ENCODE assay signal across 10 cellular contexts in the genomic region with DNA sequence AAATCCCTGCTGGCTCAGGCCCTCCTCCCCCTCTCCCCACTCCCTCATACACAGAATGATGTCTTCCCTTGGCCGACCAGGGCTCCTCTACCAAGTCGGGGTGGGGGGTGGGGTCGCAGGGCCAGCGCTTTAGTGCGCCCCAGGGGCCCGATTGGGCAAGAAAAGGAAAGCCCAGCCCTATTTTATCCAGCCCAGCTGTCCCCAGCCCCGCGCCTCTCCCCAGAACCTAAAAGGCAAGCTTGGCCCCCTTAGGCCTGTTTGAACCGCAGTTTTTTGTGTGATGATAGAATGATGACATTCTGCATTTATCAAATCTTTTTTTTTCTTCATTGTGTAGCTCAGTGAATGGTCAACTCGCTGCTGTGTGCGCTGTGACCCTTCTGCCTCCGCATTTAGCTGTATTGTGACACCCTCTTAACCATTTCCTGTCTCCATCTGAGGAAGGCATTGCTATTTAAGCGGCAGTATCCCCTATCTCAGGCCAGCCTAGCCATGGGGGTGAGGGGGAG.
A peak's percentile ranks its signal among the peaks of the same experiment; 100 is the strongest.
DNase-seq lines count a peak whose midpoint lies in the region; ATAC-seq and TF ChIP-seq lines count a peak whose summit lies in the region.
"Had no signal": no experiment of that assay in that cellular context is flagged by ENCODE, and none has a peak within 500 bp of the region (broad histone marks: within the 10 kb centered on the region; RNA-seq: fewer than 3 reads in every experiment).

No MANE protein-coding gene starts in this region.

- H3K4me1 Mint-ChIP-seq in activated CD4-positive, alpha-beta T cell treated with anti-CD3 and anti-CD28 coated beads, Interleukin-2, amount 10 ng/mL, durations not matched to agents 7 days and 5 days, result peaks cover 40% of the 10 kb centered on the region
- H3K4me1 Mint-ChIP-seq in activated CD4-positive, alpha-beta memory T cell treated with anti-CD3 and anti-CD28 coated beads, Interleukin-2, amount 10 ng/mL, durations not matched to agents 7 days and 5 days, result peaks cover 65% of the 10 kb centered on the region

- peaks cover 46% of the 10 kb centered on the region for H3K27me3 ChIP-seq in iPS-20b (ENCODE audit: insufficient read depth, low read length)
- H3K27me3 ChIP-seq in testis, result no peaks in the 10 kb centered on the region
- H3K27me3 ChIP-seq: pancreas had no signal

- DNase-seq in activated CD4-positive, alpha-beta T cell treated with anti-CD3 and anti-CD28 coated beads, Interleukin-2, amount 10 ng/mL, durations not matched to agents 7 days and 5 days, result no peak
- DNase-seq in activated CD4-positive, alpha-beta T cell treated with anti-CD3 and anti-CD28 coated beads, Interleukin-2, amount 50 U/mL, for 1 hour, result no peak
- DNase-seq in activated CD4-positive, alpha-beta memory T cell treated with anti-CD3 and anti-CD28 coated beads, Interleukin-2, amount 10 ng/mL, durations not matched to agents 7 days and 5 days, result no peak
- DNase-seq in testis (peak; percentile 27), SW480 (ENCODE audit: low spot score) (no peak)
- DNase-seq: IMR-90, pancreas had no signal

- H3K4me3 Mint-ChIP-seq in activated CD4-positive, alpha-beta T cell treated with anti-CD3 and anti-CD28 coated beads, Interleukin-2, amount 10 ng/mL, durations not matched to agents 7 days and 5 days, result peak overlapping the region; percentile 79
- peak overlapping the region; percentile 84 for H3K4me3 Mint-ChIP-seq in activated CD4-positive, alpha-beta memory T cell treated with anti-CD3 and anti-CD28 coated beads, Interleukin-2, amount 10 ng/mL, durations not matched to agents 7 days and 5 days

- intact Hi-C loops in testis (cut with DNase I; ENCODE audit: low total_unique reads), result no loop called here

- TF ChIP-seq CTCF in testis (IDR thresholded peaks at IDR 0.05), result no peak

- H3K9me3 Mint-ChIP-seq in activated CD4-positive, alpha-beta T cell treated with anti-CD3 and anti-CD28 coated beads, Interleukin-2, amount 10 ng/mL, durations not matched to agents 7 days and 5 days, result no peaks in the 10 kb centered on the region
- H3K9me3 Mint-ChIP-seq in activated CD4-positive, alpha-beta memory T cell treated with anti-CD3 and anti-CD28 coated beads, Interleukin-2, amount 10 ng/mL, durations not matched to agents 7 days and 5 days, result no peaks in the 10 kb centered on the region

- no peak for ATAC-seq in HG03108 (IDR thresholded peaks at IDR 0.05; ENCODE audit: unreplicated experiment)
- ATAC-seq in GM21390 (IDR thresholded peaks at IDR 0.05; ENCODE audit: unreplicated experiment), result no peak

- H3K9ac ChIP-seq in iPS-20b (ENCODE audit: low read depth, low read length), result peak overlapping the region; percentile 73; the same call in 1 of the 2 replicates

- CTCF ChIA-PET in activated CD4-positive, alpha-beta T cell treated with anti-CD3 and anti-CD28 coated beads, Interleukin-2, amount 10 ng/mL, durations not matched to agents 7 days and 5 days (lab: Charles Lee), result no interaction called here
- CTCF ChIA-PET in activated CD4-positive, alpha-beta memory T cell treated with anti-CD3 and anti-CD28 coated beads, Interleukin-2, amount 10 ng/mL, durations not matched to agents 7 days and 5 days (lab: Charles Lee), result interaction anchor here (0.6 to 2.4 kb wide), 3 partner anchors 13 to 162 kb away, joined by 3 to 9 read pairs (median 6); a partner anchor contains a TSS

- H3K4me3 ChIP-seq in iPS-20b (ENCODE audit: low read length), result peak overlapping the region; percentile 82
- H3K4me3 ChIP-seq in testis, result peak overlapping the region in 1 of 2 donors; percentile 40

- peak overlapping the region; percentile 71 for H3K27ac Mint-ChIP-seq in activated CD4-positive, alpha-beta T cell treated with anti-CD3 and anti-CD28 coated beads, Interleukin-2, amount 10 ng/mL, durations not matched to agents 7 days and 5 days
- peak overlapping the region; percentile 75 for H3K27ac Mint-ChIP-seq in activated CD4-positive, alpha-beta memory T cell treated with anti-CD3 and anti-CD28 coated beads, Interleukin-2, amount 10 ng/mL, durations not matched to agents 7 days and 5 days

- H3K27ac ChIP-seq in iPS-20b (ENCODE audit: low read length), result no peak overlapping the region
- no peak overlapping the region for H3K27ac ChIP-seq in testis
- H3K27ac ChIP-seq: pancreas had no signal

- H3K4me1 ChIP-seq in iPS-20b (ENCODE audit: insufficient read depth, low read length) (peaks cover 30% of the 10 kb centered on the region), testis (no peaks in the 10 kb centered on the region)
- H3K4me1 ChIP-seq: pancreas had no signal

- peaks cover 74% of the 10 kb centered on the region for H3K27me3 Mint-ChIP-seq in activated CD4-positive, alpha-beta T cell treated with anti-CD3 and anti-CD28 coated beads, Interleukin-2, amount 10 ng/mL, durations not matched to agents 7 days and 5 days
- peaks cover 69% of the 10 kb centered on the region for H3K27me3 Mint-ChIP-seq in activated CD4-positive, alpha-beta memory T cell treated with anti-CD3 and anti-CD28 coated beads, Interleukin-2, amount 10 ng/mL, durations not matched to agents 7 days and 5 days

- H3K36me3 ChIP-seq in iPS-20b (ENCODE audit: insufficient read depth, low read depth, low read length), result no peaks in the 10 kb centered on the region
- H3K36me3 ChIP-seq in testis (ENCODE audit: low read depth, missing control alignments), result no peaks in the 10 kb centered on the region
- H3K36me3 ChIP-seq: pancreas had no signal

- H3K9me3 ChIP-seq in iPS-20b (ENCODE audit: insufficient read depth, low read depth, low read length) (no peaks in the 10 kb centered on the region), testis (no peaks in the 10 kb centered on the region)
- H3K9me3 ChIP-seq: pancreas had no signal

- 10 to 25% methylated on average over 13 of the region's 13 CpGs for WGBS in testis, 2 donors

- H3K36me3 Mint-ChIP-seq in activated CD4-positive, alpha-beta T cell treated with anti-CD3 and anti-CD28 coated beads, Interleukin-2, amount 10 ng/mL, durations not matched to agents 7 days and 5 days (ENCODE audit: low read depth), result peaks cover 5% of the 10 kb centered on the region
- peaks cover 7% of the 10 kb centered on the region for H3K36me3 Mint-ChIP-seq in activated CD4-positive, alpha-beta memory T cell treated with anti-CD3 and anti-CD28 coated beads, Interleukin-2, amount 10 ng/mL, durations not matched to agents 7 days and 5 days (ENCODE audit: low read depth)

- TF ChIP-seq POLR2A in testis (IDR thresholded peaks at IDR 0.05), result no peak

- POLR2A ChIA-PET in activated CD4-positive, alpha-beta T cell treated with anti-CD3 and anti-CD28 coated beads, Interleukin-2, amount 10 ng/mL, durations not matched to agents 7 days and 5 days (lab: Charles Lee), result no interaction called here
- POLR2A ChIA-PET in activated CD4-positive, alpha-beta memory T cell treated with anti-CD3 and anti-CD28 coated beads, Interleukin-2, amount 10 ng/mL, durations not matched to agents 7 days and 5 days (lab: Charles Lee), result interaction anchor here (1.6 to 2.8 kb wide), 3 partner anchors 9 to 161 kb away, joined by 3 to 13 read pairs (median 6); a partner anchor contains a TSS
